In genomic region chr12:20624718-20625117, GRCh38 we compare ENCODE assay signal across 10 cellular contexts.
DNase-seq lines count a peak whose midpoint lies in the region; ATAC-seq, FAIRE-seq and TF ChIP-seq lines count a peak whose summit lies in the region.
"Had no signal": no experiment of that assay in that cellular context is flagged by ENCODE, and none has a peak within 500 bp of the region (broad histone marks: within the 10 kb centered on the region; RNA-seq: fewer than 3 reads in every experiment).

No MANE protein-coding gene starts in this region.

- H3K27me3 ChIP-seq in ascending aorta (no peaks in the 10 kb centered on the region), left lung (no peaks in the 10 kb centered on the region)

- no peak overlapping the region for H3K4me3 ChIP-seq in AG09309 (ENCODE audit: control insufficient read depth, low read depth, low read length)
- no peak overlapping the region for H3K4me3 ChIP-seq in ascending aorta
- no peak overlapping the region for H3K4me3 ChIP-seq in kidney (ENCODE audit: low read length in 2 of 2)
- H3K4me3 ChIP-seq in left lung, result no peak overlapping the region

- no peak overlapping the region for H3K9ac ChIP-seq in kidney (ENCODE audit: low read length in 2 of 2)

- ATAC-seq in GM18867 (IDR thresholded peaks at IDR 0.05; ENCODE audit: unreplicated experiment) (no peak), left lung (no peak)

- H3K9me3 ChIP-seq in ascending aorta, result no peaks in the 10 kb centered on the region
- H3K9me3 ChIP-seq in kidney (ENCODE audit: control insufficient read depth in 1 of 2, low read length in 2 of 2), result no peaks in the 10 kb centered on the region
- H3K9me3 ChIP-seq in left lung, result no peaks in the 10 kb centered on the region

- intact Hi-C loops in ascending aorta (cut with DNase I) (no loop called here), kidney (cut with DNase I) (no loop called here), left lung (cut with DNase I) (no loop called here)

- TF ChIP-seq CTCF in AG09309 (IDR thresholded peaks at IDR 0.05; ENCODE audit: control insufficient read depth, insufficient read depth, low read depth, low read length, missing control alignments) (peak; percentile 41), ascending aorta (IDR thresholded peaks at IDR 0.05) (peak in 2 of 3 experiments; percentile 11 to 14), kidney (IDR thresholded peaks at IDR 0.05; ENCODE audit: borderline replicate concordance, extremely low read depth, insufficient read depth) (peak; percentile 18), left lung (IDR thresholded peaks at IDR 0.05) (peak in 1 of 2 donors; percentile 18)

- peaks cover 0 to 24% of the 10 kb centered on the region in 2 donors for H3K4me1 ChIP-seq in ascending aorta
- peaks cover 0 to 19% of the 10 kb centered on the region in 2 donors for H3K4me1 ChIP-seq in kidney (ENCODE audit: control insufficient read depth in 1 of 2, insufficient read depth in 1 of 2, low read depth in 1 of 2, low read length in 2 of 2)
- no peaks in the 10 kb centered on the region for H3K4me1 ChIP-seq in left lung

- DNase-seq in AG09309 (ENCODE audit: low read depth) (no peak), HS-27A (ENCODE audit: low read depth) (peak; percentile 20), ascending aorta (ENCODE audit: low spot score in 2 of 2) (no peak), kidney (no peak), NCI-H345 treated with DMSO at 0.1 percent for 48 hours (lab: John Stamatoyannopoulos, UW; ENCODE audit: unreplicated experiment) (no peak), left lung (no peak)
- no peak for DNase-seq in activated CD4-positive, alpha-beta T cell treated with anti-CD3 and anti-CD28 coated beads for 4 hours
- DNase-seq: DND-41, midbrain had no signal

- no peak for FAIRE-seq in kidney (lab: Jason Lieb, UNC)

- peaks cover 0 to 20% of the 10 kb centered on the region in 2 donors for H3K36me3 ChIP-seq in ascending aorta
- no peaks in the 10 kb centered on the region for H3K36me3 ChIP-seq in kidney (ENCODE audit: control insufficient read depth in 1 of 2, insufficient read depth in 2 of 2, low read length in 2 of 2)
- no peaks in the 10 kb centered on the region for H3K36me3 ChIP-seq in left lung

- H3K27ac ChIP-seq in ascending aorta, result no peak overlapping the region
- H3K27ac ChIP-seq in kidney (ENCODE audit: low read depth in 2 of 2, low read length in 2 of 2), result no peak overlapping the region
- H3K27ac ChIP-seq in left lung, result no peak overlapping the region
